ENCODE assay signal across 30 cellular contexts in the genomic region with DNA sequence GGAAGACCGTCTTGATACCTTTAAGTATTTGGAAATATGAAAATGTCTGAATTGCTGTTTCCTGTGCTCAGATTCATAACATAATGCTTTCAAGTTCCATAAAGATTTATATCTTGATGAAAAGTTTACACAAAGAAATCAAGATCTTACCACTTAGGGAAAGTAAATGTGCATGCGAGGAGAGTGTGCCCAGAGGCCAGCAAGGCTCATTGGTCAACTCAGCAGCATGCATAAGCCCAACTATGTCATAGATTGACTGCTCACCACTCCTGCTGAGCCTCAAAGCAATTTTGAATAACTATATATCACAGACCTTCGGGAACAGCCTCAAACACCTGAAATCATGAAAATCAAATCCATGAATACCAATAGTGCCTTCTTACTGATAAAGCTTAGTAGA.
"Had no signal": no experiment of that assay in that cellular context is flagged by ENCODE, and none has a peak within 500 bp of the region (broad histone marks: within the 10 kb centered on the region; RNA-seq: fewer than 3 reads in every experiment).

No MANE protein-coding gene starts in this region.

- H3K4me3 ChIP-seq: esophagus squamous epithelium, heart right ventricle, lung, mucosa of descending colon, right lobe of liver, thoracic aorta, tibial nerve, upper lobe of right lung, uterus had no signal

- ATAC-seq: effector memory CD8-positive, alpha-beta T cell; heart right ventricle; left colon; left ventricle myocardium superior; mucosa of descending colon; natural killer cell treated with Interleukin-12 subunit alpha and Interleukin-12 subunit beta and Interleukin-15 and Interleukin-18, amount 100 ng/mL, for 72 hours; right lobe of liver; stimulated activated naive B cell treated with anti-CD40 and anti-IgM and Interleukin-4, amounts not matched to agents 10 μg/mL and 1 μg/mL and 100 μg/mL, for 72 hours had no signal

- H3K36me3 ChIP-seq: esophagus squamous epithelium, heart right ventricle, neutrophil, right lobe of liver, thoracic aorta, tibial nerve, upper lobe of right lung, uterus had no signal

- H3K9me3 Mint-ChIP-seq: memory B cell; natural killer cell treated with Interleukin-12 subunit alpha and Interleukin-12 subunit beta and Interleukin-15 and Interleukin-18, amount 100 ng/mL, for 72 hours; stimulated activated naive CD8-positive, alpha-beta T cell treated with anti-CD3 and anti-CD28 coated beads, Interleukin-15, Interleukin-2, amounts not matched to agents 100 ng/mL and 50 ng/mL, for 24 hours had no signal

- H3K27me3 ChIP-seq: esophagus squamous epithelium, heart right ventricle, neutrophil, right lobe of liver, tibial nerve, upper lobe of right lung, uterus had no signal

- H3K27me3 Mint-ChIP-seq: effector memory CD8-positive, alpha-beta T cell; memory B cell; naive B cell; natural killer cell treated with Interleukin-12 subunit alpha and Interleukin-12 subunit beta and Interleukin-15 and Interleukin-18, amount 100 ng/mL, for 72 hours; progenitor cell of endocrine pancreas; stimulated activated naive B cell treated with anti-CD40 and anti-IgM and Interleukin-4, amounts not matched to agents 10 μg/mL and 1 μg/mL and 100 μg/mL, for 72 hours; stimulated activated naive CD8-positive, alpha-beta T cell treated with anti-CD3 and anti-CD28 coated beads, Interleukin-15, Interleukin-2, amounts not matched to agents 100 ng/mL and 50 ng/mL, for 24 hours had no signal

- H3K27ac ChIP-seq: esophagus squamous epithelium, heart right ventricle, neutrophil, parathyroid adenoma, right lobe of liver, tibial nerve, upper lobe of right lung, uterus had no signal

- H3K4me3 Mint-ChIP-seq: effector memory CD8-positive, alpha-beta T cell; memory B cell; naive B cell; natural killer cell treated with Interleukin-12 subunit alpha and Interleukin-12 subunit beta and Interleukin-15 and Interleukin-18, amount 100 ng/mL, for 72 hours; neural crest cell; stimulated activated naive B cell treated with anti-CD40 and anti-IgM and Interleukin-4, amounts not matched to agents 10 μg/mL and 1 μg/mL and 100 μg/mL, for 72 hours; stimulated activated naive CD8-positive, alpha-beta T cell treated with anti-CD3 and anti-CD28 coated beads, Interleukin-15, Interleukin-2, amounts not matched to agents 100 ng/mL and 50 ng/mL, for 24 hours had no signal

- H3K36me3 Mint-ChIP-seq: memory B cell; naive B cell; natural killer cell treated with Interleukin-12 subunit alpha and Interleukin-12 subunit beta and Interleukin-15 and Interleukin-18, amount 100 ng/mL, for 72 hours; stimulated activated naive B cell treated with anti-CD40 and anti-IgM and Interleukin-4, amounts not matched to agents 10 μg/mL and 1 μg/mL and 100 μg/mL, for 72 hours had no signal

- H3K4me1 Mint-ChIP-seq: memory B cell; naive B cell; neural crest cell; stimulated activated naive B cell treated with anti-CD40 and anti-IgM and Interleukin-4, amounts not matched to agents 10 μg/mL and 1 μg/mL and 100 μg/mL, for 72 hours had no signal

- DNase-seq: cortex of kidney; effector memory CD8-positive, alpha-beta T cell; erythroblast; esophagus squamous epithelium; foreskin melanocyte; glutamatergic neuron; heart right ventricle; hippocampal formation; kidney glomerular epithelial cell; left colon; left ventricle myocardium superior; mucosa of descending colon; naive B cell; right lobe of liver; small intestine; stimulated activated CD4-positive, alpha-beta T cell treated with anti-CD3 and anti-CD28 coated beads, Interleukin-15, amount 100 ng/mL, for 24 hours; stimulated activated CD4-positive, alpha-beta T cell treated with anti-CD3 and anti-CD28 coated beads, Interleukin-2, amount 100 ng/mL, for 48 hours; stimulated activated naive B cell treated with anti-CD40 and anti-IgM and Interleukin-4, amounts not matched to agents 10 μg/mL and 1 μg/mL and 100 μg/mL, for 72 hours; uterus had no signal

- H3K4me1 ChIP-seq: heart right ventricle, parathyroid adenoma, right lobe of liver, tibial nerve, upper lobe of right lung, uterus had no signal

- H3K9me3 ChIP-seq: esophagus squamous epithelium, mucosa of descending colon, neutrophil, right lobe of liver, thoracic aorta, upper lobe of right lung, uterus had no signal

- H3K27ac Mint-ChIP-seq: effector memory CD8-positive, alpha-beta T cell; memory B cell; naive B cell; natural killer cell treated with Interleukin-12 subunit alpha and Interleukin-12 subunit beta and Interleukin-15 and Interleukin-18, amount 100 ng/mL, for 72 hours; progenitor cell of endocrine pancreas; stimulated activated naive B cell treated with anti-CD40 and anti-IgM and Interleukin-4, amounts not matched to agents 10 μg/mL and 1 μg/mL and 100 μg/mL, for 72 hours; stimulated activated naive CD8-positive, alpha-beta T cell treated with anti-CD3 and anti-CD28 coated beads, Interleukin-15, Interleukin-2, amounts not matched to agents 100 ng/mL and 50 ng/mL, for 24 hours had no signal
